Comparison of ENCODE assay signal across 8 cellular contexts in genomic region chr4:114180481-114180880, GRCh38.
DNase-seq lines count a peak whose midpoint lies in the region; ATAC-seq lines count a peak whose summit lies in the region.

No MANE protein-coding gene starts in this region.

- peak; percentile 85 for ATAC-seq in GM18867 (IDR thresholded peaks at IDR 0.05; ENCODE audit: unreplicated experiment)
- ATAC-seq in HG03108 (IDR thresholded peaks at IDR 0.05; ENCODE audit: unreplicated experiment): no peak

- no peaks in the 10 kb centered on the region for H3K36me3 ChIP-seq in NT2/D1 (ENCODE audit: insufficient read depth, insufficient read length, low read length)

- H3K9ac ChIP-seq in NT2/D1 (ENCODE audit: insufficient read length, low read depth): no peak overlapping the region

- H3K9me3 ChIP-seq in NT2/D1 (ENCODE audit: insufficient read depth, low read length): peaks cover 30% of the 10 kb centered on the region

- peak; percentile 75 for DNase-seq in AG20443 (ENCODE audit: low spot score)
- peak; percentile 39 for DNase-seq in NT2/D1 (ENCODE audit: low read depth, low spot score)
- DNase-seq in astrocyte of the hippocampus (ENCODE audit: low read depth, low spot score): peak; percentile 91
- DNase-seq in kidney tubule cell (ENCODE audit: low spot score): peak; percentile 66
- DNase-seq in stimulated activated CD8-positive, alpha-beta memory T cell treated with anti-CD3 and anti-CD28 coated beads, Interleukin-2, amount 100 ng/mL, for 1 hour (ENCODE audit: low read depth in 2 of 2): peak; percentile 4 to 9
- no peak for DNase-seq in midbrain (lab: John Stamatoyannopoulos, UW)

- H3K4me1 ChIP-seq in NT2/D1 (ENCODE audit: insufficient read depth, insufficient read length): no peaks in the 10 kb centered on the region

- no peak overlapping the region for H3K4me3 ChIP-seq in NT2/D1 (ENCODE audit: insufficient read length, low read depth)

- H3K27me3 ChIP-seq in NT2/D1 (ENCODE audit: insufficient read depth, insufficient read length): no peaks in the 10 kb centered on the region
